9 cellular contexts compared by ENCODE assay signal in the genomic region with DNA sequence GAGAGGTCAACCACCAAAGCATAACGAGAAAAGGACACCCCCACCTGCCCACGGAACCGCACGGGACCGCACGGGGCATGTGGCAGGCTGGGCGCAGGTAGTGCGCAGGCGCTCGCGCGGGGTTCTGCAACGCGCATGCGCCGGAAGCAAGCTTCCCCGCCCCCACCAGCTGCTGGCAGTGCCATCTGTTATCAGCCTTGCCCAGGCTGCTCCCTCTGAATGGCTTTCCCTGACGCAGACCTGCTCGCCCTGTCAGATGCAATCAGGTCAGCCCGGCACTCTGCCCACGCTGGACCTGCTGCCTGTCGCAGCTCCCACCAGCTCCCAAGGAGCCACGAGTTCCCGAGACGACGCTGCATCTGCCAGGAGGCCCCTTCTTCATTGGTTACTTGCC. TPM values are rescaled to one million over a fixed set of nuclear protein-coding genes. Genes with fewer than 3 reads are reported as not detected.
A peak's percentile ranks its signal among the peaks of the same experiment; 100 is the strongest.
DNase-seq lines count a peak whose midpoint lies in the region; ATAC-seq, FAIRE-seq and TF ChIP-seq lines count a peak whose summit lies in the region.
"Had no signal": no experiment of that assay in that cellular context is flagged by ENCODE, and none has a peak within 500 bp of the region (broad histone marks: within the 10 kb centered on the region; RNA-seq: fewer than 3 reads in every experiment).

No MANE protein-coding gene starts in this region.

- H3K27ac Mint-ChIP-seq in astrocyte (ENCODE audit: unreplicated experiment), result no peak overlapping the region

- peak overlapping the region; percentile 85 for H3K4me2 ChIP-seq in astrocyte (ENCODE audit: low read length)

- intact Hi-C loops in sciatic nerve (cut with DNase I), result no loop called here

- TF ChIP-seq CTCF in C4-2B (conservative IDR thresholded peaks at IDR 0.05) (no peak), astrocyte (IDR thresholded peaks at IDR 0.05; ENCODE audit: insufficient read depth, low read depth, low read length) (no peak), coronary artery (IDR thresholded peaks at IDR 0.05) (no peak)

- peak overlapping the region; percentile 90 for H2AFZ ChIP-seq in astrocyte (ENCODE audit: low read depth, low read length)

- peaks cover 10% of the 10 kb centered on the region for H3K79me2 ChIP-seq in astrocyte (ENCODE audit: insufficient read depth, low read length)

- DNase-seq in NCI-H526 (lab: John Stamatoyannopoulos, UW) (peak; percentile 66 to 79), astrocyte (ENCODE audit: low read depth) (no peak), sciatic nerve (ENCODE audit: low spot score) (no peak), coronary artery (ENCODE audit: low spot score) (no peak), GF-D8 (lab: John Stamatoyannopoulos, UW) (no peak)
- no peak for DNase-seq in activated CD4-positive, CD25-positive, alpha-beta regulatory T cell (lab: John Stamatoyannopoulos, UW)

- no peaks in the 10 kb centered on the region for H3K9me3 Mint-ChIP-seq in astrocyte (ENCODE audit: unreplicated experiment)

- peaks cover 7% of the 10 kb centered on the region for H3K36me3 Mint-ChIP-seq in astrocyte (ENCODE audit: low read depth, unreplicated experiment)

- FAIRE-seq in astrocyte (lab: Jason Lieb, UNC), result no peak

- H3K4me3 ChIP-seq in astrocyte (ENCODE audit: insufficient read depth, low read depth, low read length) (peak overlapping the region; percentile 55), coronary artery (no peak overlapping the region)
- H3K4me3 ChIP-seq: lung had no signal

- H3K9ac ChIP-seq in astrocyte (ENCODE audit: low read length), result no peak overlapping the region

- H3K27me3 Mint-ChIP-seq in astrocyte (ENCODE audit: low read depth, unreplicated experiment), result no peaks in the 10 kb centered on the region

- peaks cover 29% of the 10 kb centered on the region for H4K20me1 ChIP-seq in astrocyte (ENCODE audit: insufficient read depth, low read length)

- H3K4me1 Mint-ChIP-seq in astrocyte (ENCODE audit: low read depth, unreplicated experiment), result peaks cover 34% of the 10 kb centered on the region

- H3K36me3 ChIP-seq in astrocyte (ENCODE audit: insufficient read depth, low read length), result no peaks in the 10 kb centered on the region

- H3K4me1 ChIP-seq in astrocyte (ENCODE audit: insufficient read depth, low read length), result peaks cover 13% of the 10 kb centered on the region

- H3K4me3 Mint-ChIP-seq in astrocyte (ENCODE audit: unreplicated experiment), result no peak overlapping the region

- H3K27ac ChIP-seq in C4-2B, result peak overlapping the region; percentile 81
- no peak overlapping the region for H3K27ac ChIP-seq in astrocyte (ENCODE audit: low read depth, low read length)
- no peak overlapping the region for H3K27ac ChIP-seq in coronary artery

- no peaks in the 10 kb centered on the region for H3K9me3 ChIP-seq in astrocyte (ENCODE audit: insufficient read depth, low read depth, low read length)

- ATAC-seq in HG02763 (IDR thresholded peaks at IDR 0.05; ENCODE audit: unreplicated experiment) (peak; percentile 8), sciatic nerve (peak; percentile 38)

- H3K27me3 ChIP-seq in astrocyte (ENCODE audit: insufficient read depth, low read length), result peaks cover 13% of the 10 kb centered on the region

RNA-seq across cellular contexts. Expression of gene PTCH1, which starts 22.8 kb away (rescaled TPM):
- total RNA-seq in astrocyte, result 18.0 and 21.3 TPM in 2 replicates
- 136 TPM for total RNA-seq in sciatic nerve

Comparison
In these comparisons a context has a peak if more than half of its experiments do, and no peak if none do; other contexts are left out.
1. DNase-seq: peak in NCI-H526 (2 of 2); none in astrocyte (single experiment), sciatic nerve (single experiment), activated CD4-positive, CD25-positive, alpha-beta regulatory T cell (0 of 4), coronary artery (single experiment) and GF-D8 (single experiment).